ENCODE assay signal across 9 cellular contexts in genomic region chr1:91124989-91125417, GRCh38.
DNase-seq lines count a peak whose midpoint lies in the region; ATAC-seq and TF ChIP-seq lines count a peak whose summit lies in the region.
"Had no signal": no experiment of that assay in that cellular context is flagged by ENCODE, and none has a peak within 500 bp of the region (broad histone marks: within the 10 kb centered on the region; RNA-seq: fewer than 3 reads in every experiment).

No MANE protein-coding gene starts in this region.

- H3K36me3 Mint-ChIP-seq in WTC11 (no peaks in the 10 kb centered on the region; the same call in 1 of the 2 replicates), nephron (ENCODE audit: low read depth) (no peaks in the 10 kb centered on the region)

- ATAC-seq in GM21717 (IDR thresholded peaks at IDR 0.05; ENCODE audit: unreplicated experiment) (peak; percentile 43), WTC11 (no peak)

- DNase-seq in GM06990 (ENCODE audit: extremely low read depth, insufficient read length) = peak; percentile 15
- no peak for DNase-seq in WTC11 (ENCODE audit: low spot score)
- no peak for DNase-seq in NOMO-1 treated with DMSO at 0.1 percent for 48 hours (lab: John Stamatoyannopoulos, UW; ENCODE audit: unreplicated experiment)
- no peak for DNase-seq in NCI-H69 (lab: John Stamatoyannopoulos, UW)
- no peak for DNase-seq in NCI-H1092 treated with DMSO at 0.1 percent for 48 hours (lab: John Stamatoyannopoulos, UW)
- DNase-seq: dorsolateral prefrontal cortex, islet precursor cell had no signal

- CTCF ChIA-PET in WTC11 (lab: Charles Lee) = interaction anchor here (1.5 to 4.1 kb wide), 3 partner anchors 21 to 401 kb away, joined by 3 to 37 read pairs (median 4); no protein-coding TSS in a partner anchor

- H3K9me3 Mint-ChIP-seq in WTC11 (no peaks in the 10 kb centered on the region), nephron (no peaks in the 10 kb centered on the region)

- TF ChIP-seq CTCF in GM06990 (IDR thresholded peaks at IDR 0.05; ENCODE audit: insufficient read depth, low read length, poor library complexity, severe bottlenecking) = no peak
- no peak for TF ChIP-seq CTCF in WTC11 (IDR thresholded peaks at IDR 0.05)
- no peak for TF ChIP-seq CTCF in nephron (IDR thresholded peaks at IDR 0.05; ENCODE audit: unreplicated experiment in 3 of 3)

- H3K4me1 Mint-ChIP-seq in WTC11 (peaks cover 70% of the 10 kb centered on the region), nephron (peaks cover 13% of the 10 kb centered on the region)

- H3K27me3 Mint-ChIP-seq in WTC11 (ENCODE audit: low read depth) (no peaks in the 10 kb centered on the region), nephron (ENCODE audit: low read depth) (no peaks in the 10 kb centered on the region)

- no peaks in the 10 kb centered on the region for H3K36me3 ChIP-seq in GM06990 (ENCODE audit: control insufficient read depth, insufficient read depth, low read length)

- H3K27me3 ChIP-seq in GM06990 (replicated peaks; ENCODE audit: control insufficient read depth, insufficient read depth, low read length) = no peaks in the 10 kb centered on the region

- H3K4me3 ChIP-seq in GM06990 (replicated peaks; ENCODE audit: low read depth, low read length) = no peak overlapping the region
- H3K4me3 ChIP-seq: dorsolateral prefrontal cortex had no signal

- H3K4me3 Mint-ChIP-seq in WTC11 = no peak overlapping the region
- H3K4me3 Mint-ChIP-seq in nephron = no peak overlapping the region

- peak overlapping the region; percentile 98 for H3K27ac Mint-ChIP-seq in WTC11
- H3K27ac Mint-ChIP-seq in nephron = peak overlapping the region in 2 of 3 experiments; percentile 40 to 78

- POLR2A ChIA-PET in WTC11 (lab: Charles Lee) = interaction anchor here (1.0 kb wide), 1 partner anchor 104 kb away, joined by 5 read pairs; the partner anchor contains the start of gene ZNF644

TF ChIP-seq in WTC11, 78 proteins besides CTCF, POLR2A, EP300 and RAD21:
- no peak for TF ChIP-seq ZNF263 (CRISPR knock-in tag; IDR thresholded peaks at IDR 0.05; ENCODE audit: low read depth)
- TF ChIP-seq KAT7 (CRISPR knock-in tag; IDR thresholded peaks at IDR 0.05; ENCODE audit: borderline replicate concordance) = no peak
- TF ChIP-seq, protein P1, sequence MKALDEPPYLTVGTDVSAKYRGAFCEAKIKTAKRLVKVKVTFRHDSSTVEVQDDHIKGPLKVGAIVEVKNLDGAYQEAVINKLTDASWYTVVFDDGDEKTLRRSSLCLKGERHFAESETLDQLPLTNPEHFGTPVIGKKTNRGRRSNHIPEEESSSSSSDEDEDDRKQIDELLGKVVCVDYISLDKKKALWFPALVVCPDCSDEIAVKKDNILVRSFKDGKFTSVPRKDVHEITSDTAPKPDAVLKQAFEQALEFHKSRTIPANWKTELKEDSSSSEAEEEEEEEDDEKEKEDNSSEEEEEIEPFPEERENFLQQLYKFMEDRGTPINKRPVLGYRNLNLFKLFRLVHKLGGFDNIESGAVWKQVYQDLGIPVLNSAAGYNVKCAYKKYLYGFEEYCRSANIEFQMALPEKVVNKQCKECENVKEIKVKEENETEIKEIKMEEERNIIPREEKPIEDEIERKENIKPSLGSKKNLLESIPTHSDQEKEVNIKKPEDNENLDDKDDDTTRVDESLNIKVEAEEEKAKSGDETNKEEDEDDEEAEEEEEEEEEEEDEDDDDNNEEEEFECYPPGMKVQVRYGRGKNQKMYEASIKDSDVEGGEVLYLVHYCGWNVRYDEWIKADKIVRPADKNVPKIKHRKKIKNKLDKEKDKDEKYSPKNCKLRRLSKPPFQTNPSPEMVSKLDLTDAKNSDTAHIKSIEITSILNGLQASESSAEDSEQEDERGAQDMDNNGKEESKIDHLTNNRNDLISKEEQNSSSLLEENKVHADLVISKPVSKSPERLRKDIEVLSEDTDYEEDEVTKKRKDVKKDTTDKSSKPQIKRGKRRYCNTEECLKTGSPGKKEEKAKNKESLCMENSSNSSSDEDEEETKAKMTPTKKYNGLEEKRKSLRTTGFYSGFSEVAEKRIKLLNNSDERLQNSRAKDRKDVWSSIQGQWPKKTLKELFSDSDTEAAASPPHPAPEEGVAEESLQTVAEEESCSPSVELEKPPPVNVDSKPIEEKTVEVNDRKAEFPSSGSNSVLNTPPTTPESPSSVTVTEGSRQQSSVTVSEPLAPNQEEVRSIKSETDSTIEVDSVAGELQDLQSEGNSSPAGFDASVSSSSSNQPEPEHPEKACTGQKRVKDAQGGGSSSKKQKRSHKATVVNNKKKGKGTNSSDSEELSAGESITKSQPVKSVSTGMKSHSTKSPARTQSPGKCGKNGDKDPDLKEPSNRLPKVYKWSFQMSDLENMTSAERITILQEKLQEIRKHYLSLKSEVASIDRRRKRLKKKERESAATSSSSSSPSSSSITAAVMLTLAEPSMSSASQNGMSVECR (CRISPR knock-in tag; IDR thresholded peaks at IDR 0.05; ENCODE audit: borderline replicate concordance) = no peak
- no peak for TF ChIP-seq ATF1 (CRISPR knock-in tag; IDR thresholded peaks at IDR 0.05)
- no peak for TF ChIP-seq MLX (CRISPR knock-in tag; IDR thresholded peaks at IDR 0.05)
- TF ChIP-seq RELA (CRISPR knock-in tag; IDR thresholded peaks at IDR 0.05; ENCODE audit: borderline replicate concordance) = no peak
- no peak for TF ChIP-seq ZNF121 (CRISPR knock-in tag; IDR thresholded peaks at IDR 0.05)
- no peak for TF ChIP-seq ZNF512 (CRISPR knock-in tag; IDR thresholded peaks at IDR 0.05; ENCODE audit: borderline replicate concordance)
- TF ChIP-seq, protein P2, sequence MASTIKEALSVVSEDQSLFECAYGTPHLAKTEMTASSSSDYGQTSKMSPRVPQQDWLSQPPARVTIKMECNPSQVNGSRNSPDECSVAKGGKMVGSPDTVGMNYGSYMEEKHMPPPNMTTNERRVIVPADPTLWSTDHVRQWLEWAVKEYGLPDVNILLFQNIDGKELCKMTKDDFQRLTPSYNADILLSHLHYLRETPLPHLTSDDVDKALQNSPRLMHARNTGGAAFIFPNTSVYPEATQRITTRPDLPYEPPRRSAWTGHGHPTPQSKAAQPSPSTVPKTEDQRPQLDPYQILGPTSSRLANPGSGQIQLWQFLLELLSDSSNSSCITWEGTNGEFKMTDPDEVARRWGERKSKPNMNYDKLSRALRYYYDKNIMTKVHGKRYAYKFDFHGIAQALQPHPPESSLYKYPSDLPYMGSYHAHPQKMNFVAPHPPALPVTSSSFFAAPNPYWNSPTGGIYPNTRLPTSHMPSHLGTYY (CRISPR knock-in tag; IDR thresholded peaks at IDR 0.05) = no peak
- TF ChIP-seq, protein P3, sequence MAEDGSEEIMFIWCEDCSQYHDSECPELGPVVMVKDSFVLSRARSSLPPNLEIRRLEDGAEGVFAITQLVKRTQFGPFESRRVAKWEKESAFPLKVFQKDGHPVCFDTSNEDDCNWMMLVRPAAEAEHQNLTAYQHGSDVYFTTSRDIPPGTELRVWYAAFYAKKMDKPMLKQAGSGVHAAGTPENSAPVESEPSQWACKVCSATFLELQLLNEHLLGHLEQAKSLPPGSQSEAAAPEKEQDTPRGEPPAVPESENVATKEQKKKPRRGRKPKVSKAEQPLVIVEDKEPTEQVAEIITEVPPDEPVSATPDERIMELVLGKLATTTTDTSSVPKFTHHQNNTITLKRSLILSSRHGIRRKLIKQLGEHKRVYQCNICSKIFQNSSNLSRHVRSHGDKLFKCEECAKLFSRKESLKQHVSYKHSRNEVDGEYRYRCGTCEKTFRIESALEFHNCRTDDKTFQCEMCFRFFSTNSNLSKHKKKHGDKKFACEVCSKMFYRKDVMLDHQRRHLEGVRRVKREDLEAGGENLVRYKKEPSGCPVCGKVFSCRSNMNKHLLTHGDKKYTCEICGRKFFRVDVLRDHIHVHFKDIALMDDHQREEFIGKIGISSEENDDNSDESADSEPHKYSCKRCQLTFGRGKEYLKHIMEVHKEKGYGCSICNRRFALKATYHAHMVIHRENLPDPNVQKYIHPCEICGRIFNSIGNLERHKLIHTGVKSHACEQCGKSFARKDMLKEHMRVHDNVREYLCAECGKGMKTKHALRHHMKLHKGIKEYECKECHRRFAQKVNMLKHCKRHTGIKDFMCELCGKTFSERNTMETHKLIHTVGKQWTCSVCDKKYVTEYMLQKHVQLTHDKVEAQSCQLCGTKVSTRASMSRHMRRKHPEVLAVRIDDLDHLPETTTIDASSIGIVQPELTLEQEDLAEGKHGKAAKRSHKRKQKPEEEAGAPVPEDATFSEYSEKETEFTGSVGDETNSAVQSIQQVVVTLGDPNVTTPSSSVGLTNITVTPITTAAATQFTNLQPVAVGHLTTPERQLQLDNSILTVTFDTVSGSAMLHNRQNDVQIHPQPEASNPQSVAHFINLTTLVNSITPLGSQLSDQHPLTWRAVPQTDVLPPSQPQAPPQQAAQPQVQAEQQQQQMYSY (CRISPR knock-in tag; IDR thresholded peaks at IDR 0.05) = no peak
- TF ChIP-seq, protein P4, sequence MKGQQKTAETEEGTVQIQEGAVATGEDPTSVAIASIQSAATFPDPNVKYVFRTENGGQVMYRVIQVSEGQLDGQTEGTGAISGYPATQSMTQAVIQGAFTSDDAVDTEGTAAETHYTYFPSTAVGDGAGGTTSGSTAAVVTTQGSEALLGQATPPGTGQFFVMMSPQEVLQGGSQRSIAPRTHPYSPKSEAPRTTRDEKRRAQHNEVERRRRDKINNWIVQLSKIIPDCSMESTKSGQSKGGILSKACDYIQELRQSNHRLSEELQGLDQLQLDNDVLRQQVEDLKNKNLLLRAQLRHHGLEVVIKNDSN (CRISPR knock-in tag; IDR thresholded peaks at IDR 0.05) = no peak
- no peak for TF ChIP-seq ZNF317 (CRISPR knock-in tag; IDR thresholded peaks at IDR 0.05; ENCODE audit: borderline replicate concordance, low read depth)
